Comparison of ENCODE assay signal across 20 cellular contexts in the genomic region with DNA sequence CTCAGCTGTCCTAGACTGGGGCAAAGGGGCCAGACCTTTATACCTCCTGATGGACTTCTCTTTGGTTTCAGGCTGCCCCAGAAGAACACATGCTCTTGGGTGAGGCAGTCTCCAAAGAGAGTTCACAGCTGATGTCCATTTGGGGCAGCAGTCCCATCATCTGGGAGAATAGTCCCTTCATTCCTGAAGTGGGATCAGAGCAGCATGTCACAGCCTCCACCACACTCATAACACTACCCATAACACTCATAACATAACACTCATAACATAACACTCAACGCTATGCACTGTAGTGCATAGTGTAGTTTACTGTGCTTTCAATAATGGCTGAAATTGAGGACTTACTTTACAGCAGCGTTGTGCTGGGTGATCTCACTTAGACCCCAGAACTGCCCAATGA. TPM values are rescaled to one million over a fixed set of nuclear protein-coding genes. Genes with fewer than 3 reads are reported as not detected.
DNase-seq lines count a peak whose midpoint lies in the region; ATAC-seq and TF ChIP-seq lines count a peak whose summit lies in the region.
"Had no signal": no experiment of that assay in that cellular context is flagged by ENCODE, and none has a peak within 500 bp of the region (broad histone marks: within the 10 kb centered on the region; RNA-seq: fewer than 3 reads in every experiment).

No MANE protein-coding gene starts in this region.

- no peak overlapping the region for H3K27ac Mint-ChIP-seq in activated CD4-positive, alpha-beta T cell treated with anti-CD3 and anti-CD28 coated beads for 36 hours
- peak overlapping the region; percentile 40 for H3K27ac Mint-ChIP-seq in dendritic cell treated with granulocyte-macrophage colony-stimulating factor and Interleukin-4, amounts not matched to agents 40 ng/mL and 50 ng/mL, for 4 days

- no peak for DNase-seq in activated CD4-positive, alpha-beta T cell treated with anti-CD3 and anti-CD28 coated beads for 36 hours
- DNase-seq in activated CD4-positive, alpha-beta T cell treated with anti-CD3 and anti-CD28 coated beads, Interleukin-2, amount 50 U/mL, for 4 hours: no peak
- DNase-seq in prostate gland (ENCODE audit: low spot score): no peak
- DNase-seq in mesendoderm: no peak
- DNase-seq: effector memory CD8-positive, alpha-beta T cell; KBM-7; NCI-H1092; NCI-H2107; sigmoid colon; stimulated activated CD4-positive, alpha-beta T cell treated with anti-CD3 and anti-CD28 coated beads, Interleukin-4, amount 100 ng/mL, for 24 hours; trophoblast cell had no signal

- peak; percentile 92 for ATAC-seq in activated CD4-positive, alpha-beta T cell treated with anti-CD3 and anti-CD28 coated beads for 36 hours
- ATAC-seq in GM19035 (IDR thresholded peaks at IDR 0.05; ENCODE audit: unreplicated experiment) (peak; percentile 56), HG02973 (IDR thresholded peaks at IDR 0.05; ENCODE audit: unreplicated experiment) (peak; percentile 40), GM19455 (IDR thresholded peaks at IDR 0.05; ENCODE audit: unreplicated experiment) (no peak)
- ATAC-seq: effector memory CD8-positive, alpha-beta T cell; Panc1; SK-N-SH treated with all-trans-retinoic acid at 6 μM for 48 hours had no signal

- TF ChIP-seq CTCF in prostate gland (IDR thresholded peaks at IDR 0.05): no peak

- no peaks in the 10 kb centered on the region for H3K27me3 Mint-ChIP-seq in activated CD4-positive, alpha-beta T cell treated with anti-CD3 and anti-CD28 coated beads for 36 hours
- H3K27me3 Mint-ChIP-seq in dendritic cell treated with granulocyte-macrophage colony-stimulating factor and Interleukin-4, amounts not matched to agents 40 ng/mL and 50 ng/mL, for 4 days: no peaks in the 10 kb centered on the region
- H3K27me3 Mint-ChIP-seq: effector memory CD8-positive, alpha-beta T cell had no signal

- H3K36me3 ChIP-seq in prostate gland: no peaks in the 10 kb centered on the region
- H3K36me3 ChIP-seq in mesendoderm (ENCODE audit: control insufficient read depth, insufficient read depth, low read length): no peaks in the 10 kb centered on the region
- H3K36me3 ChIP-seq: BLaER1 treated with 17β-estradiol and CSF1 and Interleukin-3, amounts not matched to agents 10 nM and 100 nM; cardiac muscle cell; sigmoid colon had no signal

- peaks cover 57% of the 10 kb centered on the region for H3K4me1 Mint-ChIP-seq in activated CD4-positive, alpha-beta T cell treated with anti-CD3 and anti-CD28 coated beads for 36 hours
- peaks cover 68% of the 10 kb centered on the region for H3K4me1 Mint-ChIP-seq in dendritic cell treated with granulocyte-macrophage colony-stimulating factor and Interleukin-4, amounts not matched to agents 40 ng/mL and 50 ng/mL, for 4 days (ENCODE audit: low read depth)

- H3K23ac ChIP-seq in mesendoderm (ENCODE audit: low read length): no peak overlapping the region

- no peak overlapping the region for H2BK120ac ChIP-seq in mesendoderm (ENCODE audit: low read depth, low read length)

- no peaks in the 10 kb centered on the region for H3K9me3 Mint-ChIP-seq in activated CD4-positive, alpha-beta T cell treated with anti-CD3 and anti-CD28 coated beads for 36 hours (ENCODE audit: low read depth)
- H3K9me3 Mint-ChIP-seq in dendritic cell treated with granulocyte-macrophage colony-stimulating factor and Interleukin-4, amounts not matched to agents 40 ng/mL and 50 ng/mL, for 4 days: no peaks in the 10 kb centered on the region
- H3K9me3 Mint-ChIP-seq: effector memory CD8-positive, alpha-beta T cell had no signal

- H3K9ac ChIP-seq in mesendoderm (ENCODE audit: low read length): no peak overlapping the region
- H3K9ac ChIP-seq: BLaER1 treated with 17β-estradiol and CSF1 and Interleukin-3, amounts not matched to agents 10 nM and 100 nM had no signal

- no peak overlapping the region for H3K4me2 ChIP-seq in mesendoderm (ENCODE audit: low read length)
- H3K4me2 ChIP-seq: hepatocyte had no signal

- H3K79me1 ChIP-seq in mesendoderm (ENCODE audit: low read length): no peaks in the 10 kb centered on the region

- intact Hi-C loops in activated CD4-positive, alpha-beta T cell treated with anti-CD3 and anti-CD28 coated beads for 36 hours (cut with DNase I, micrococcal nuclease): loop anchor here (10.0 kb wide), 3 partner anchors 177 to 897 kb away; a partner anchor contains a TSS
- intact Hi-C loops in dendritic cell treated with granulocyte-macrophage colony-stimulating factor and Interleukin-4, amounts not matched to agents 40 ng/mL and 50 ng/mL, for 4 days (cut with micrococcal nuclease): loop anchor here (5.0 kb wide), 1 partner anchor 46 kb away; no protein-coding TSS in a partner anchor
- intact Hi-C loops in prostate gland (cut with DNase I): no loop called here

- no peak overlapping the region for H3K56ac ChIP-seq in mesendoderm (ENCODE audit: low read length)

- H3K4me3 ChIP-seq in prostate gland (no peak overlapping the region), mesendoderm (ENCODE audit: low read length) (no peak overlapping the region)
- H3K4me3 ChIP-seq: BLaER1 treated with 17β-estradiol and CSF1 and Interleukin-3, amounts not matched to agents 10 nM and 100 nM; cardiac muscle cell; hepatocyte; sigmoid colon had no signal

- no peak overlapping the region for H3K18ac ChIP-seq in mesendoderm (ENCODE audit: low read length)

- H4K8ac ChIP-seq in mesendoderm (ENCODE audit: low read depth, low read length): no peak overlapping the region

- no peak overlapping the region for H3K4ac ChIP-seq in mesendoderm (ENCODE audit: low read depth, low read length)

- TF ChIP-seq POLR2A in prostate gland (IDR thresholded peaks at IDR 0.05): no peak

- no peak overlapping the region for H3K4me3 Mint-ChIP-seq in activated CD4-positive, alpha-beta T cell treated with anti-CD3 and anti-CD28 coated beads for 36 hours
- no peak overlapping the region for H3K4me3 Mint-ChIP-seq in dendritic cell treated with granulocyte-macrophage colony-stimulating factor and Interleukin-4, amounts not matched to agents 40 ng/mL and 50 ng/mL, for 4 days
- H3K4me3 Mint-ChIP-seq: effector memory CD8-positive, alpha-beta T cell had no signal

- no peaks in the 10 kb centered on the region for H3K36me3 Mint-ChIP-seq in activated CD4-positive, alpha-beta T cell treated with anti-CD3 and anti-CD28 coated beads for 36 hours (ENCODE audit: low read depth)
- no peaks in the 10 kb centered on the region for H3K36me3 Mint-ChIP-seq in dendritic cell treated with granulocyte-macrophage colony-stimulating factor and Interleukin-4, amounts not matched to agents 40 ng/mL and 50 ng/mL, for 4 days (ENCODE audit: low read depth)

- CTCF ChIA-PET in activated CD4-positive, alpha-beta T cell treated with anti-CD3 and anti-CD28 coated beads for 36 hours (lab: Charles Lee): interaction anchor here (1.5 kb wide), 1 partner anchor 178 kb away, joined by 4 read pairs; no protein-coding TSS in a partner anchor

- H2BK5ac ChIP-seq in mesendoderm (ENCODE audit: low read length): no peak overlapping the region

- H3K9me3 ChIP-seq in prostate gland: no peaks in the 10 kb centered on the region
- H3K9me3 ChIP-seq: sigmoid colon had no signal

- H2BK15ac ChIP-seq in mesendoderm (replicated peaks; ENCODE audit: low read depth): no peak overlapping the region

- POLR2A ChIA-PET in activated CD4-positive, alpha-beta T cell treated with anti-CD3 and anti-CD28 coated beads for 36 hours (lab: Charles Lee): no interaction called here

- 100% methylated on average over 2 of the region's 2 CpGs for WGBS in prostate gland
- WGBS in mesendoderm (ENCODE audit: extremely low coverage, insufficient coverage, low lambda C conversion rate): no CpG with 5 or more reads among the region's 2 CpGs

- no peaks in the 10 kb centered on the region for H3K27me3 ChIP-seq in prostate gland (replicated peaks; ENCODE audit: insufficient read depth)
- no peaks in the 10 kb centered on the region for H3K27me3 ChIP-seq in mesendoderm (ENCODE audit: insufficient read depth, low read length, poor library complexity)
- H3K27me3 ChIP-seq: BLaER1 treated with 17β-estradiol and CSF1 and Interleukin-3, amounts not matched to agents 10 nM and 100 nM; cardiac muscle cell; hepatocyte; sigmoid colon had no signal

- no peak overlapping the region for H2AK5ac ChIP-seq in mesendoderm (ENCODE audit: low read length)

- H3K4me1 ChIP-seq in prostate gland (replicated peaks) (no peaks in the 10 kb centered on the region), mesendoderm (ENCODE audit: control insufficient read depth, low read depth, low read length) (no peaks in the 10 kb centered on the region)
- H3K4me1 ChIP-seq: sigmoid colon had no signal

- H3K27ac ChIP-seq in prostate gland: no peak overlapping the region
- H3K27ac ChIP-seq in mesendoderm (ENCODE audit: low read depth, low read length): no peak overlapping the region
- H3K27ac ChIP-seq: cardiac muscle cell, hepatocyte, sigmoid colon had no signal

- no peaks in the 10 kb centered on the region for H3K79me2 ChIP-seq in mesendoderm (ENCODE audit: control insufficient read depth, insufficient read depth, low read length)
- H3K79me2 ChIP-seq: hepatocyte had no signal

- H4K5ac ChIP-seq in mesendoderm (ENCODE audit: low read length): no peak overlapping the region

RNA-seq across cellular contexts. Expression of a gene that starts 36.7 kb away (rescaled TPM):
- 10 to 100 TPM; 12.5 to 15.0 TPM for total RNA-seq in activated CD4-positive, alpha-beta T cell treated with anti-CD3 and anti-CD28 coated beads for 36 hours
- 10 to 100 TPM in 1 of 2 donors, 1 to 10 TPM in 1; 5.3 to 14.5 TPM for total RNA-seq in prostate gland
- 0.95 TPM for polyA plus RNA-seq in mesendoderm (2013, experiment 1 of 2)
- polyA plus RNA-seq in mesendoderm (2013, experiment 2 of 2): 0.91 TPM
